2 cellular contexts compared by ENCODE assay signal in the genomic region with DNA sequence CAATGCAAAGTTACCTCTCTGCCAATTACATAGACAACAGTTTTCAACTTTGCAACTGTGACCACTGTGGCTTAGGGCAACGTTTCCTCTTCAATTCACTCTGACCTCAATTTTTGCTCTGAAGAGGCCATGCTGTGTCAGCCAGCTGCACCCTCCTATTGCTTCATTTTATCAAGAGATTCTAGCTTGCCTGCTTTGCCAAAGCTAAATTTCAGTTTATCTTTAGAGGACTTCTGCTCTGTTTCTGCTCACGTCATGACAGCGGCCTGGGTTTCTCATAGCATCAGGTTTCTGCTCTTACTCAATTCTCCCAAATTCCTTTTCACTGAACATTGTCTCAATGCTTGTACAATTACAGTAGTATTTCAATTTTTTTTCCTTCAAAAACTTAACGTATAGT.
TF ChIP-seq lines count a peak whose summit lies in the region.

No MANE protein-coding gene starts in this region.

TF ChIP-seq in H1, 55 proteins besides CTCF, POLR2A, EP300 and RAD21:
- TF ChIP-seq BACH1 (IDR thresholded peaks at IDR 0.05; ENCODE audit: low read length) (no peak), NANOG (IDR thresholded peaks at IDR 0.05; ENCODE audit: insufficient read depth, low read depth, low read length, poor library complexity, severe bottlenecking) (no peak), CREB1 (IDR thresholded peaks at IDR 0.05) (no peak), HDAC6 (IDR thresholded peaks at IDR 0.05; ENCODE audit: low read depth, low read length) (no peak)
- TF ChIP-seq, protein P1, sequence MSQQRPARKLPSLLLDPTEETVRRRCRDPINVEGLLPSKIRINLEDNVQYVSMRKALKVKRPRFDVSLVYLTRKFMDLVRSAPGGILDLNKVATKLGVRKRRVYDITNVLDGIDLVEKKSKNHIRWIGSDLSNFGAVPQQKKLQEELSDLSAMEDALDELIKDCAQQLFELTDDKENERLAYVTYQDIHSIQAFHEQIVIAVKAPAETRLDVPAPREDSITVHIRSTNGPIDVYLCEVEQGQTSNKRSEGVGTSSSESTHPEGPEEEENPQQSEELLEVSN (IDR thresholded peaks at IDR 0.05), result no peak

TF ChIP-seq in GM12891, 5 proteins besides CTCF, POLR2A, EP300 and RAD21:
- TF ChIP-seq TAF1 (IDR thresholded peaks at IDR 0.05; ENCODE audit: low read depth, low read length), result no peak
